In the genomic region with DNA sequence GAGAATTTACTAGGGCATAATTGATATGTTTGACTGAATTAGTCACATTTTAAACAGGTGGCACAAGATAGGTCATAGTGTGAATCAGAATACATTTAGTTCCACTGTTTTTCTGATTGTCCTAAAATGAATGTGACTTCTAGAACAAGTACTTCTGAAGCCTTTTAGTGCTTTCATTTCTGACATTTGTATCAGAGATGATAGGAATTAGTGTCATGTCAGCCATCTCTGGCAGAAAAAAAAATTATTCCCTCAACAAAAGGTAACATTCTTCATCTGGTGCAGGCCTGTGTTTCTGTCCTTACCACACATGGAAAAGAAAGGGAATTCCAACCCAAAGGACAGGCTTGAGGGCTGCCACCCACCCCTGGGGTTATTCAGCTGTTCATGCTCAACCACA, we compare ENCODE assay signal across 36 cellular contexts. TPM values are rescaled to one million over a fixed set of nuclear protein-coding genes. Genes with fewer than 3 reads are reported as not detected.
"Had no signal": no experiment of that assay in that cellular context is flagged by ENCODE, and none has a peak within 500 bp of the region (broad histone marks: within the 10 kb centered on the region; RNA-seq: fewer than 3 reads in every experiment).

No MANE protein-coding gene starts in this region.

- DNase-seq: Karpas-422, Kasumi-1, KG1, MG63, MM.1S, MV-4-11, NCI-H1048, NCI-H1092, NCI-H1092 treated with DMSO at 0.1 percent for 48 hours, NCI-H1105, NCI-H1105 treated with DMSO at 0.1 percent for 48 hours, NCI-H1417, NCI-H1417 treated with DMSO at 0.1 percent for 48 hours, NCI-H1436, NCI-H1436 treated with DMSO at 0.1 percent for 48 hours, NCI-H146, NCI-H1694, NCI-H1694 treated with DMSO at 0.1 percent for 48 hours, NCI-H187, NCI-H187 treated with DMSO at 0.1 percent for 48 hours, NCI-H2029, NCI-H2029 treated with DMSO at 0.1 percent for 48 hours, NCI-H2081, NCI-H2081 treated with DMSO at 0.1 percent for 48 hours, NCI-H2107, NCI-H2171, NCI-H2171 treated with DMSO at 0.1 percent for 48 hours, NCI-H2227 treated with DMSO at 0.1 percent for 48 hours, NCI-H226, NCI-H345, NCI-H446, NCI-H446 treated with DMSO at 0.1 percent for 48 hours, NCI-H510A had no signal

- H3K27ac ChIP-seq: KMS-11 had no signal

- H3K4me3 ChIP-seq: MG63 had no signal

- H3K4me2 ChIP-seq: KMS-11 had no signal

- H3K36me3 ChIP-seq: MG63 had no signal

- H3K9ac ChIP-seq: KMS-11 had no signal

- H3K9me3 ChIP-seq: MG63 had no signal

RNA-seq across cellular contexts. Expression of gene GRM8, which starts 21.3 kb away (rescaled TPM):
- total RNA-seq: MCF 10A, NCI-H460 had no signal
